29 cellular contexts compared by ENCODE assay signal in the genomic region with DNA sequence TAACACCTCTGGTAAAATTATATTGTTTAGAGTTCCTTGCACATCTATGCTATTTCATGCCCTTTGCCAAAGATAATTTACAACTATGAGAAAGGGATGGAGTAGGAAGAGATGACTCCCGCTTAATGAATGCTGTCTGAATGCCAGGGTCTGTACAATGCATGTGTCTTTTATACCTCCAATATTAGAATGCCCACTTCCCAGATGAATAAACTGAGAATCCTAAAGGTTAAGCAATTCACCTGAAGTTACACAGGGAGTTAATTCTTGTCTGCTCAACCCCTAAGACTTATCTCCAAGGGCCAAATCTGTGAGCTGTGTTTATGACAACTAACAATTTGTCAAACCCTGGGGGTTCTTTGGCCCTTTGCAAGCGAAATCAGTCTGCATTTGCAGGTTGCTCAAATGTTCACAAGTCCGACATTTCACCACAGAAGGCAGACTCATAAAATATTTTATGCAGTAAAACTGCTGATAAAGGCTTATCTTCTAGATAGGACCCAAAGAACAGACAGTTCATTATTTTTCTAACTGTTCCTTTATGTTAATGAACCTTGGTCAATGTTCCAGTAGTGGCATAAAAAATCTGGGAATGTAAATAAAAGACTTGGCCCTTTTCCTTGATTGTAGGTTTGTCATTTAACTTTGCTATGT. TPM values are rescaled to one million over a fixed set of nuclear protein-coding genes. Genes with fewer than 3 reads are reported as not detected.
DNase-seq lines count a peak whose midpoint lies in the region; ATAC-seq, FAIRE-seq and TF ChIP-seq lines count a peak whose summit lies in the region.
"Had no signal": no experiment of that assay in that cellular context is flagged by ENCODE, and none has a peak within 500 bp of the region (broad histone marks: within the 10 kb centered on the region; RNA-seq: fewer than 3 reads in every experiment).

No MANE protein-coding gene starts in this region.

- peak overlapping the region; percentile 7 for H3K4me3 ChIP-seq in CD4-positive, CD25-positive, alpha-beta regulatory T cell (ENCODE audit: low read depth, low read length)
- peak overlapping the region; percentile 2 for H3K4me3 ChIP-seq in CD8-positive, alpha-beta memory T cell (ENCODE audit: low read length)
- H3K4me3 ChIP-seq in liver (ENCODE audit: low read depth in 1 of 3, low read length in 3 of 3), result no peak overlapping the region
- H3K4me3 ChIP-seq: gastrocnemius medialis, GM12878, GM23338, right lobe of liver, uterus had no signal

- ATAC-seq in CD4-positive, CD25-positive, alpha-beta regulatory T cell (ENCODE audit: low read depth in 2 of 2), result no peak
- ATAC-seq in HG03460 (IDR thresholded peaks at IDR 0.05; ENCODE audit: unreplicated experiment) (no peak), HG03520 (IDR thresholded peaks at IDR 0.05; ENCODE audit: unreplicated experiment) (no peak)
- ATAC-seq: esophagus mucosa, gastrocnemius medialis, GM12878, GM23338, left cardiac atrium had no signal

- H3K4me1 ChIP-seq in CD4-positive, CD25-positive, alpha-beta regulatory T cell (ENCODE audit: control insufficient read depth, insufficient read depth, low read length, poor library complexity, severe bottlenecking), result peaks cover 70% of the 10 kb centered on the region
- H3K4me1 ChIP-seq in CD8-positive, alpha-beta memory T cell (ENCODE audit: insufficient read depth, low read length), result peaks cover 75% of the 10 kb centered on the region
- peaks cover 7 to 33% (median 21%) of the 10 kb centered on the region in 4 donors for H3K4me1 ChIP-seq in liver (ENCODE audit: control insufficient read depth in 4 of 4, insufficient read depth in 4 of 4, low read length in 3 of 4)
- H3K4me1 ChIP-seq: uterus had no signal

- no peak for FAIRE-seq in H54 (lab: Jason Lieb, UNC)
- FAIRE-seq: GM12878 had no signal

- DNase-seq in CD4-positive, CD25-positive, alpha-beta regulatory T cell, result no peak
- no peak for DNase-seq in CD8-positive, alpha-beta memory T cell
- DNase-seq in amniotic epithelial cell (ENCODE audit: low read depth) (peak; percentile 80), caudate nucleus (lab: John Stamatoyannopoulos, UW) (no peak), H54 (ENCODE audit: insufficient read length, low spot score) (no peak)
- DNase-seq: activated CD4-positive, alpha-beta T cell treated with anti-CD3 and anti-CD28 coated beads, Interleukin-2, amount 50 U/mL, for 4 hours; activated CD4-positive, CD25-positive, alpha-beta regulatory T cell; brain microvascular endothelial cell; C1 segment of cervical spinal cord; gastrocnemius medialis; left cardiac atrium; NCI-H1092; NCI-H1694 treated with DMSO at 0.1 percent for 48 hours; NCI-H2171; NCI-H524 treated with DMSO at 0.1 percent for 48 hours; right lobe of liver; Right ventricle myocardium superior; stimulated activated CD4-positive, alpha-beta T cell treated with anti-CD3 and anti-CD28 coated beads, Interleukin-12 subunit alpha, Interleukin-12 subunit beta, amount 100 ng/mL, for 4 hours; stimulated activated CD4-positive, alpha-beta T cell treated with anti-CD3 and anti-CD28 coated beads, Interleukin-4, amount 100 ng/mL, for 1 hour; uterus had no signal

- no peaks in the 10 kb centered on the region for H3K36me3 Mint-ChIP-seq in CD4-positive, CD25-positive, alpha-beta regulatory T cell
- peaks cover 0 to under 1% (median 0%) of the 10 kb centered on the region in 3 donors for H3K36me3 Mint-ChIP-seq in CD8-positive, alpha-beta memory T cell
- H3K36me3 Mint-ChIP-seq: memory B cell had no signal

- peaks cover 37 to 82% (median 57%) of the 10 kb centered on the region in 4 donors for H3K4me1 Mint-ChIP-seq in CD4-positive, CD25-positive, alpha-beta regulatory T cell
- peaks cover 49 to 66% (median 62%) of the 10 kb centered on the region in 3 donors for H3K4me1 Mint-ChIP-seq in CD8-positive, alpha-beta memory T cell

- TF ChIP-seq RAD21 in liver (IDR thresholded peaks at IDR 0.05), result no peak

- H3K9me3 ChIP-seq in CD4-positive, CD25-positive, alpha-beta regulatory T cell (ENCODE audit: control insufficient read depth in 2 of 2, low read length in 2 of 2), result no peaks in the 10 kb centered on the region
- no peaks in the 10 kb centered on the region for H3K9me3 ChIP-seq in CD8-positive, alpha-beta memory T cell (ENCODE audit: low read length)
- no peaks in the 10 kb centered on the region for H3K9me3 ChIP-seq in liver (ENCODE audit: control insufficient read depth in 4 of 4, low read length in 3 of 4)
- H3K9me3 ChIP-seq: gastrocnemius medialis, right lobe of liver, uterus had no signal

- no peak overlapping the region for H3K9ac ChIP-seq in liver (ENCODE audit: low read depth in 1 of 2, low read length in 2 of 2)

- no peak for TF ChIP-seq CTCF in liver (IDR thresholded peaks at IDR 0.05; ENCODE audit: low read depth, low read length, missing input control)

- CTCF ChIA-PET in CD8-positive, alpha-beta memory T cell (lab: Charles Lee), result interaction anchor here (1.0 kb wide), 1 partner anchor 170 kb away, joined by 3 read pairs; no protein-coding TSS in a partner anchor

- H3K4me3 Mint-ChIP-seq in CD4-positive, CD25-positive, alpha-beta regulatory T cell, result peak overlapping the region in 3 of 4 donors; percentile 36 to 52 (median 42)
- no peak overlapping the region for H3K4me3 Mint-ChIP-seq in CD8-positive, alpha-beta memory T cell
- H3K4me3 Mint-ChIP-seq: GM23338, memory B cell had no signal

- POLR2A ChIA-PET in CD8-positive, alpha-beta memory T cell (lab: Charles Lee), result no interaction called here

- WGBS in liver, result 59% methylated on average over 3 of the region's 3 CpGs

- peaks cover 8% of the 10 kb centered on the region for H3K27me3 Mint-ChIP-seq in CD4-positive, CD25-positive, alpha-beta regulatory T cell
- H3K27me3 Mint-ChIP-seq in CD8-positive, alpha-beta memory T cell, result no peaks in the 10 kb centered on the region
- H3K27me3 Mint-ChIP-seq: progenitor cell of endocrine pancreas had no signal

- H3K27ac Mint-ChIP-seq in CD4-positive, CD25-positive, alpha-beta regulatory T cell, result peak overlapping the region; percentile 93 to 97 (median 94)
- H3K27ac Mint-ChIP-seq in CD8-positive, alpha-beta memory T cell, result peak overlapping the region in 7 of 8 donors; percentile 24 to 66 (median 62)
- H3K27ac Mint-ChIP-seq: activated T-helper 2 cell treated with anti-CD3 and anti-CD28 coated beads, Interferon-gamma antibody, Interleukin-2, Interleukin-4, amounts not matched to agents 10 μg/mL and 5 μg/mL and 100 μg/mL, durations not matched to agents 14 hours and 24 hours and 36 hours; GM23338; memory B cell; progenitor cell of endocrine pancreas had no signal

- peak overlapping the region; percentile 77 for H3K27ac ChIP-seq in CD4-positive, CD25-positive, alpha-beta regulatory T cell (ENCODE audit: insufficient read depth, low read length, poor library complexity, severe bottlenecking)
- H3K27ac ChIP-seq in CD8-positive, alpha-beta memory T cell (ENCODE audit: low read depth, low read length), result no peak overlapping the region
- H3K27ac ChIP-seq in liver (ENCODE audit: low read depth in 1 of 2, low read length in 2 of 2) (no peak overlapping the region), caudate nucleus (ENCODE audit: low read depth, low read length) (no peak overlapping the region)
- H3K27ac ChIP-seq: brain microvascular endothelial cell, gastrocnemius medialis, right lobe of liver, uterus had no signal

- no peak for TF ChIP-seq POLR2A in H54 (IDR thresholded peaks at IDR 0.05; ENCODE audit: low read depth, low read length)

- no peaks in the 10 kb centered on the region for H3K27me3 ChIP-seq in CD4-positive, CD25-positive, alpha-beta regulatory T cell (ENCODE audit: control insufficient read depth, insufficient read depth, low read length)
- no peaks in the 10 kb centered on the region for H3K27me3 ChIP-seq in CD8-positive, alpha-beta memory T cell (ENCODE audit: insufficient read depth, low read length, poor library complexity, severe bottlenecking)
- no peaks in the 10 kb centered on the region for H3K27me3 ChIP-seq in liver (ENCODE audit: control insufficient read depth in 4 of 4, insufficient read depth in 4 of 4, low read length in 3 of 4)
- H3K27me3 ChIP-seq: brain microvascular endothelial cell, gastrocnemius medialis, right lobe of liver, uterus had no signal

- no peaks in the 10 kb centered on the region for H3K36me3 ChIP-seq in CD4-positive, CD25-positive, alpha-beta regulatory T cell (ENCODE audit: control insufficient read depth, insufficient read depth, low read length)
- H3K36me3 ChIP-seq in CD8-positive, alpha-beta memory T cell (ENCODE audit: insufficient read depth, low read length), result no peaks in the 10 kb centered on the region
- H3K36me3 ChIP-seq in liver (ENCODE audit: control insufficient read depth in 4 of 4, insufficient read depth in 3 of 4, low read depth in 1 of 4, low read length in 3 of 4), result no peaks in the 10 kb centered on the region
- H3K36me3 ChIP-seq: brain microvascular endothelial cell, gastrocnemius medialis, right lobe of liver, uterus had no signal

- no peaks in the 10 kb centered on the region for H3K9me3 Mint-ChIP-seq in CD4-positive, CD25-positive, alpha-beta regulatory T cell
- H3K9me3 Mint-ChIP-seq in CD8-positive, alpha-beta memory T cell, result no peaks in the 10 kb centered on the region
- H3K9me3 Mint-ChIP-seq: activated T-helper 2 cell treated with anti-CD3 and anti-CD28 coated beads, Interferon-gamma antibody, Interleukin-2, Interleukin-4, amounts not matched to agents 10 μg/mL and 5 μg/mL and 100 μg/mL, durations not matched to agents 14 hours and 24 hours and 36 hours; GM23338; memory B cell had no signal

TF ChIP-seq in liver, 16 proteins besides CTCF, POLR2A, EP300 and RAD21:
- TF ChIP-seq HNF4A (conservative IDR thresholded peaks at IDR 0.05) (peak; percentile 44 to 50), GABPA (IDR thresholded peaks at IDR 0.05 in 1 of 2, conservative IDR thresholded peaks at IDR 0.05 in 1 of 2) (no peak), YY1 (IDR thresholded peaks at IDR 0.05) (peak; percentile 8), RXRA (IDR thresholded peaks at IDR 0.05) (peak; percentile 6 to 10)
TF ChIP-seq in liver: peak in this region for 3.

RNA-seq across cellular contexts. Expression of gene ATP1A1, which starts 50.2 kb away (rescaled TPM):
- total RNA-seq in CD4-positive, CD25-positive, alpha-beta regulatory T cell, result 228 TPM
- 10 to 100 TPM; 52.4 to 63.8 (median 58.8) TPM for polyA plus RNA-seq in CD4-positive, CD25-positive, alpha-beta regulatory T cell
- total RNA-seq in CD8-positive, alpha-beta memory T cell, result 100 to 1,000 TPM; 259 to 263 TPM
- 58.0 TPM for polyA plus RNA-seq in CD8-positive, alpha-beta memory T cell
- 100 to 1,000 TPM in 1 of 2 donors, 10 to 100 TPM in 1; 80.8 to 128 TPM for total RNA-seq in liver
- 10 to 100 TPM; 68.6 to 84.5 TPM for polyA plus RNA-seq in liver

Comparison
In these comparisons a context has a peak if more than half of its experiments do, and no peak if none do; other contexts are left out.
1. H3K4me3 ChIP-seq: peak in CD4-positive, CD25-positive, alpha-beta regulatory T cell (single experiment) and CD8-positive, alpha-beta memory T cell (single experiment); none in liver (0 of 3).
2. H3K4me3 Mint-ChIP-seq: peak in CD4-positive, CD25-positive, alpha-beta regulatory T cell (3 of 4); none in CD8-positive, alpha-beta memory T cell (0 of 7).